In genomic region chr14:34347683-34348082, GRCh38 we compare ENCODE assay signal across 18 cellular contexts.
DNase-seq lines count a peak whose midpoint lies in the region; ATAC-seq and TF ChIP-seq lines count a peak whose summit lies in the region.
"Had no signal": no experiment of that assay in that cellular context is flagged by ENCODE, and none has a peak within 500 bp of the region (broad histone marks: within the 10 kb centered on the region; RNA-seq: fewer than 3 reads in every experiment).

No MANE protein-coding gene starts in this region.

- POLR2A ChIA-PET in activated CD8-positive, alpha-beta T cell treated with anti-CD3 and anti-CD28 coated beads, Interleukin-2, amount 10 ng/mL, durations not matched to agents 7 days and 5 days (lab: Charles Lee): interaction anchor here (0.6 kb wide), 1 partner anchor 37 kb away, joined by 3 read pairs; no protein-coding TSS in a partner anchor

- CTCF ChIA-PET in activated CD8-positive, alpha-beta T cell treated with anti-CD3 and anti-CD28 coated beads, Interleukin-2, amount 10 ng/mL, durations not matched to agents 7 days and 5 days (lab: Charles Lee): no interaction called here

- no peak overlapping the region for H3K4me3 Mint-ChIP-seq in activated CD8-positive, alpha-beta T cell treated with anti-CD3 and anti-CD28 coated beads, Interleukin-2, amount 10 ng/mL, durations not matched to agents 7 days and 5 days
- H3K4me3 Mint-ChIP-seq in endothelial cell (ENCODE audit: unreplicated experiment): no peak overlapping the region
- H3K4me3 Mint-ChIP-seq: CD4-positive, CD25-positive, alpha-beta regulatory T cell; effector memory CD8-positive, alpha-beta T cell; IgD-negative memory B cell; immature natural killer cell had no signal

- H3K27ac Mint-ChIP-seq in activated CD8-positive, alpha-beta T cell treated with anti-CD3 and anti-CD28 coated beads, Interleukin-2, amount 10 ng/mL, durations not matched to agents 7 days and 5 days: no peak overlapping the region
- no peak overlapping the region for H3K27ac Mint-ChIP-seq in endothelial cell (ENCODE audit: unreplicated experiment)
- H3K27ac Mint-ChIP-seq: CD4-positive, CD25-positive, alpha-beta regulatory T cell; effector memory CD8-positive, alpha-beta T cell; IgD-negative memory B cell; immature natural killer cell had no signal

- no peaks in the 10 kb centered on the region for H3K36me3 Mint-ChIP-seq in activated CD8-positive, alpha-beta T cell treated with anti-CD3 and anti-CD28 coated beads, Interleukin-2, amount 10 ng/mL, durations not matched to agents 7 days and 5 days (ENCODE audit: low read depth)
- H3K36me3 Mint-ChIP-seq in endothelial cell (ENCODE audit: low read depth, unreplicated experiment): peaks cover 5% of the 10 kb centered on the region
- H3K36me3 Mint-ChIP-seq: CD4-positive, CD25-positive, alpha-beta regulatory T cell; IgD-negative memory B cell; immature natural killer cell had no signal

- ATAC-seq in GM19397 (IDR thresholded peaks at IDR 0.05; ENCODE audit: unreplicated experiment) (peak; percentile 73), HG03159 (IDR thresholded peaks at IDR 0.05; ENCODE audit: unreplicated experiment) (peak; percentile 54)
- ATAC-seq in activated CD8-positive, alpha-beta T cell treated with anti-CD3 and anti-CD28 coated beads, Interleukin-2, amount 10 ng/mL, durations not matched to agents 7 days and 5 days: peak; percentile 44
- ATAC-seq: effector memory CD8-positive, alpha-beta T cell had no signal

- H3K4me1 Mint-ChIP-seq in activated CD8-positive, alpha-beta T cell treated with anti-CD3 and anti-CD28 coated beads, Interleukin-2, amount 10 ng/mL, durations not matched to agents 7 days and 5 days (ENCODE audit: low read depth): no peaks in the 10 kb centered on the region
- no peaks in the 10 kb centered on the region for H3K4me1 Mint-ChIP-seq in endothelial cell (ENCODE audit: unreplicated experiment)
- H3K4me1 Mint-ChIP-seq: CD4-positive, CD25-positive, alpha-beta regulatory T cell; immature natural killer cell had no signal

- H3K27me3 Mint-ChIP-seq in activated CD8-positive, alpha-beta T cell treated with anti-CD3 and anti-CD28 coated beads, Interleukin-2, amount 10 ng/mL, durations not matched to agents 7 days and 5 days (ENCODE audit: low read depth): no peaks in the 10 kb centered on the region
- peaks cover 2% of the 10 kb centered on the region for H3K27me3 Mint-ChIP-seq in endothelial cell (ENCODE audit: unreplicated experiment)
- H3K27me3 Mint-ChIP-seq: IgD-negative memory B cell had no signal

- no peak for TF ChIP-seq CTCF in endothelial cell (IDR thresholded peaks at IDR 0.05; ENCODE audit: unreplicated experiment)

- no peaks in the 10 kb centered on the region for H3K9me3 Mint-ChIP-seq in activated CD8-positive, alpha-beta T cell treated with anti-CD3 and anti-CD28 coated beads, Interleukin-2, amount 10 ng/mL, durations not matched to agents 7 days and 5 days (ENCODE audit: insufficient read depth)
- H3K9me3 Mint-ChIP-seq in endothelial cell (ENCODE audit: unreplicated experiment): peaks cover 5% of the 10 kb centered on the region
- H3K9me3 Mint-ChIP-seq: CD4-positive, CD25-positive, alpha-beta regulatory T cell; effector memory CD8-positive, alpha-beta T cell; immature natural killer cell had no signal

- DNase-seq in NCI-H2029 (lab: John Stamatoyannopoulos, UW): peak; percentile 68
- DNase-seq in NCI-H2029 treated with DMSO at 0.1 percent for 48 hours (lab: John Stamatoyannopoulos, UW): no peak
- peak; percentile 28 for DNase-seq in activated CD8-positive, alpha-beta T cell treated with anti-CD3 and anti-CD28 coated beads, Interleukin-2, amount 10 ng/mL, durations not matched to agents 7 days and 5 days
- no peak for DNase-seq in SHP77 treated with DMSO at 0.1 percent for 48 hours (lab: John Stamatoyannopoulos, UW)
- no peak for DNase-seq in endothelial cell (ENCODE audit: low spot score)
- DNase-seq in activated CD4-positive, CD25-positive, alpha-beta regulatory T cell (lab: John Stamatoyannopoulos, UW): no peak
- DNase-seq: activated CD8-positive, alpha-beta memory T cell treated with anti-CD3 and anti-CD28 coated beads for 24 hours; activated naive CD4-positive, alpha-beta T cell treated with Interleukin-2 at 50 U/mL for 16 hours; CD4-positive, CD25-positive, alpha-beta regulatory T cell; effector memory CD8-positive, alpha-beta T cell; foreskin fibroblast; GOT3; immature natural killer cell; NCI-H1436 treated with DMSO at 0.1 percent for 48 hours; NCI-H748 treated with DMSO at 0.1 percent for 48 hours had no signal

Comparison
In these comparisons a context has a peak if more than half of its experiments do, and no peak if none do; other contexts are left out.
1. DNase-seq: peak in NCI-H2029 (single experiment) and activated CD8-positive, alpha-beta T cell treated with anti-CD3 and anti-CD28 coated beads, Interleukin-2, amount 10 ng/mL, durations not matched to agents 7 days and 5 days (single experiment); none in NCI-H2029 treated with DMSO at 0.1 percent for 48 hours (single experiment), SHP77 treated with DMSO at 0.1 percent for 48 hours (single experiment), endothelial cell (single experiment) and activated CD4-positive, CD25-positive, alpha-beta regulatory T cell (0 of 4).
2. Peak in every context shown above with its lines, with median percentiles within 50 percentile points of each other: ATAC-seq.